Comparison of ENCODE assay signal across 8 cellular contexts in genomic region chr6:158068893-158069799, GRCh38.
DNase-seq lines count a peak whose midpoint lies in the region; ATAC-seq and TF ChIP-seq lines count a peak whose summit lies in the region.

No MANE protein-coding gene starts in this region.

- DNase-seq in A172 (ENCODE audit: low spot score) (peak; percentile 95), HS-27A (ENCODE audit: low read depth) (peak; percentile 60), ascending aorta (ENCODE audit: low spot score in 2 of 2) (peak; percentile 50 to 82), T-helper 2 cell (no peak), GF-D8 (lab: John Stamatoyannopoulos, UW) (no peak), inferior parietal cortex (ENCODE audit: extremely low spot score) (no peak)

- H3K4me3 ChIP-seq in ascending aorta = no peak overlapping the region

- H3K9me3 ChIP-seq in ascending aorta = no peaks in the 10 kb centered on the region

- TF ChIP-seq CTCF in ascending aorta (IDR thresholded peaks at IDR 0.05) = no peak

- peak overlapping the region; percentile 68 to 72 for H3K27ac ChIP-seq in ascending aorta
- H3K27ac ChIP-seq in layer of hippocampus (ENCODE audit: low read depth, low read length) = peak overlapping the region; percentile 30

- peaks cover 0 to 11% of the 10 kb centered on the region in 2 donors for H3K4me1 ChIP-seq in ascending aorta

- H3K36me3 ChIP-seq in ascending aorta = peaks cover 13 to 52% of the 10 kb centered on the region in 2 donors

- no peak for ATAC-seq in GM19351 (IDR thresholded peaks at IDR 0.05; ENCODE audit: unreplicated experiment)

- intact Hi-C loops in ascending aorta (cut with DNase I) = loop anchor here (2.0 to 10.0 kb wide), 2 partner anchors 28 to 424 kb away; no protein-coding TSS in a partner anchor

- H3K27me3 ChIP-seq in ascending aorta (no peaks in the 10 kb centered on the region), layer of hippocampus (ENCODE audit: control insufficient read depth, insufficient read depth, low read length) (no peaks in the 10 kb centered on the region)

Comparison
In these comparisons a context has a peak if more than half of its experiments do, and no peak if none do; other contexts are left out.
1. DNase-seq: peak in A172 (single experiment), HS-27A (single experiment) and ascending aorta (2 of 2); none in T-helper 2 cell (0 of 5), GF-D8 (single experiment) and inferior parietal cortex (single experiment).